7 cellular contexts compared by ENCODE assay signal in the genomic region with DNA sequence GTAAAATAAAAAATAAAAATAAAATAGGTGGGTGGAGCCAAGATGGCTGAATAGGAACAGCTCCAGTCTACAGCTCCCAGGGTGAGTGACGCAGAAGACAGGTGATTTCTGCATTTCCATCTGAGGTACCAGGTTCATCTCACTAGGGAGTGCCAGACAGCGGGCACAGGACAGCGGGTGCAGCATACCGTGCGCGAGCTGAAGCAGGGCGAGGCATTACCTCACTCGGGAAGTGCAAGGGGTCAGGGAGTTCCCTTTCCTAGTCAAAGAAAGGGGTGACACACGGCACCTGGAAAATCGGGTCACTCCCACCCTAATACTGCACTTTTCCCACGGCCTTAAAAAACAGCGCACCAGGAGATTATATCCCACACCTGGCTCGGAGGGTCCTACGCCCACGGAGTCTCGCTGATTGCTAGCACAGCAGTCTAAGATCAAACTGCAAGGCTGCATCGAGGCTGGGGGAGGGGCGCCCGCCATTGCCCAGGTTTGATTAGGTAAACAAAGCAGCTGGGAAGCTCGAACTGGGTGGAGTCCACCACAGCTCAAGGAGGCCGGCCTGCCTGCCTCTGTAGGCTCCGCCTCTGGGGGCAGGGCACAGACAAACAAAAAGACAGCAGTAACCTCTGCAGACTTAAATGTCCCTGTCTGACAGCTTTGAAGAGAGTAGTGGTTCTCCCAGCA.
A peak's percentile ranks its signal among the peaks of the same experiment; 100 is the strongest.
DNase-seq lines count a peak whose midpoint lies in the region; ATAC-seq, FAIRE-seq and TF ChIP-seq lines count a peak whose summit lies in the region.
"Not testable (repeated sequence)": the region's sequence is repeated elsewhere in the genome, so short reads cannot be mapped to it uniquely, and the experiment has no call there.

No MANE protein-coding gene starts in this region.

- not testable (repeated sequence) for H2AFZ ChIP-seq in HepG2 (ENCODE audit: low read length)

- BruUV-seq in Caco-2 (replicated peaks; lab: Mats Ljungman, UMichigan); HepG2 (replicated peaks; lab: Mats Ljungman, UMichigan): not testable (repeated sequence)

- TF ChIP-seq CTCF in Caco-2 (IDR thresholded peaks at IDR 0.05; ENCODE audit: insufficient read depth in 1 of 2, low read depth in 1 of 2, low read length in 1 of 2, severe bottlenecking in 1 of 2, unreplicated experiment in 1 of 2); HepG2 (CRISPR knock-in tag; IDR thresholded peaks at IDR 0.05); lung (IDR thresholded peaks at IDR 0.05; ENCODE audit: control extremely low read depth, extremely low read depth); prostate gland (IDR thresholded peaks at IDR 0.05): not testable (repeated sequence)

- H3K9me3 ChIP-seq in Caco-2; HepG2 (ENCODE audit: low read length); lung (ENCODE audit: control insufficient read depth in 2 of 2, insufficient read depth in 1 of 2, low read length in 1 of 2); prostate gland: not testable (repeated sequence)

- H3K27me3 Mint-ChIP-seq in Caco-2 (ENCODE audit: insufficient read depth, unreplicated experiment), result peaks cover 11% of the 10 kb centered on the region
- not testable (repeated sequence) for H3K27me3 Mint-ChIP-seq in T-helper 2 cell treated with Interferon-gamma antibody and Interleukin-4, amounts not matched to agents 5 μg/mL and 100 μg/mL, for 36 hours (ENCODE audit: low read depth)

- 52% methylated on average over 22 of the region's 22 CpGs for WGBS in HepG2 (ENCODE audit: low lambda C conversion rate)
- WGBS in lung, 2 donors, result 90 to 94% methylated on average over 18 to 22 of the region's 22 CpGs
- 95% methylated on average over 22 of the region's 22 CpGs for WGBS in prostate gland

- H3K36me3 ChIP-seq in Caco-2 (ENCODE audit: control insufficient read depth, insufficient read depth, low read length); HepG2 (replicated peaks in 1 of 2; ENCODE audit: control insufficient read depth in 1 of 2, insufficient read depth in 2 of 2, low read length in 2 of 2); lung (ENCODE audit: control insufficient read depth in 2 of 2, insufficient read depth in 2 of 2, low read length in 2 of 2); prostate gland: not testable (repeated sequence)

- not testable (repeated sequence) for H3K4me3 ChIP-seq in Caco-2 (ENCODE audit: low read depth, low read length); HepG2 (replicated peaks in 1 of 3; ENCODE audit: insufficient read depth in 1 of 3, low read depth in 2 of 3, low read length in 3 of 3); lung; prostate gland

- in situ Hi-C loops in HepG2 (cut with HindIII; ENCODE audit: extremely low pct_ligation_motif_present, low pct_unique_long_range_greater_than_20kb), result not testable (repeated sequence)

- not testable (repeated sequence) for H3K4me2 ChIP-seq in HepG2 (ENCODE audit: low read depth, low read length)

- DNase-seq in Caco-2 (peak in 1 of 2 experiments; percentile 24), HT-29 (ENCODE audit: low spot score) (peak; percentile 24), lung (ENCODE audit: low spot score) (peak; percentile 14), prostate gland (ENCODE audit: low spot score) (peak; percentile 2)
- peak; percentile 2 for DNase-seq in T-helper 2 cell treated with Interferon-gamma antibody and Interleukin-4, amounts not matched to agents 5 μg/mL and 100 μg/mL, for 36 hours (ENCODE audit: low spot score)
- DNase-seq in activated CD8-positive, alpha-beta memory T cell treated with anti-CD3 and anti-CD28 coated beads, Interleukin-2, amount 50 U/mL, for 48 hours, result peak; percentile 28
- not testable (repeated sequence) for DNase-seq in HepG2 (ENCODE audit: low spot score)

- not testable (repeated sequence) for TF ChIP-seq RAD21 in HepG2 (CRISPR knock-in tag; IDR thresholded peaks at IDR 0.05)

- H3K27ac Mint-ChIP-seq in Caco-2 (ENCODE audit: unreplicated experiment); T-helper 2 cell treated with Interferon-gamma antibody and Interleukin-4, amounts not matched to agents 5 μg/mL and 100 μg/mL, for 36 hours: not testable (repeated sequence)

- not testable (repeated sequence) for H4K20me1 ChIP-seq in HepG2 (ENCODE audit: insufficient read depth, low read length)

- intact Hi-C loops in Caco-2 (cut with micrococcal nuclease; ENCODE audit: unreplicated experiment), result loop anchor here (10.0 kb wide), 1 partner anchor 76 kb away; no protein-coding TSS in a partner anchor
- intact Hi-C loops in HepG2 (cut with micrococcal nuclease; ENCODE audit: unreplicated experiment), result not testable (repeated sequence)
- intact Hi-C loops in prostate gland (cut with DNase I), result loop anchor here (5.0 kb wide), 1 partner anchor 353 kb away; no protein-coding TSS in a partner anchor

- H3K27ac ChIP-seq in HepG2 (ENCODE audit: extremely low read length, insufficient read depth, low read length); lung (ENCODE audit: low read depth in 1 of 2, low read length in 1 of 2); prostate gland: not testable (repeated sequence)

- not testable (repeated sequence) for H3K9ac ChIP-seq in HepG2 (ENCODE audit: insufficient read depth, low read depth, low read length)

- FAIRE-seq in HepG2 (lab: Jason Lieb, UNC), result not testable (repeated sequence)

- POLR2A ChIA-PET in Caco-2 (lab: Charles Lee); HepG2 (lab: Yijun Ruan, JAX): not testable (repeated sequence)

- TF ChIP-seq POLR2A in HepG2 (IDR thresholded peaks at IDR 0.05; ENCODE audit: insufficient read depth in 1 of 2, low read depth in 2 of 2, low read length in 2 of 2); prostate gland (IDR thresholded peaks at IDR 0.05): not testable (repeated sequence)

- not testable (repeated sequence) for ATAC-seq in HepG2; lung (ENCODE audit: insufficient read depth, low FRiP score)

- H3K4me1 ChIP-seq in Caco-2; HepG2 (ENCODE audit: insufficient read depth, low read length); lung (ENCODE audit: control insufficient read depth in 2 of 2, insufficient read depth in 2 of 2, low read length in 2 of 2); prostate gland (replicated peaks): not testable (repeated sequence)

- H3K27me3 ChIP-seq in Caco-2 (replicated peaks; ENCODE audit: control insufficient read depth, insufficient read depth, low read length); HepG2 (ENCODE audit: control insufficient read depth in 1 of 2, insufficient read depth in 2 of 2, low read length in 2 of 2); lung (ENCODE audit: control insufficient read depth, insufficient read depth); prostate gland (replicated peaks; ENCODE audit: insufficient read depth): not testable (repeated sequence)

- peak overlapping the region; percentile 45 for H3K4me3 Mint-ChIP-seq in Caco-2 (ENCODE audit: unreplicated experiment)
- H3K4me3 Mint-ChIP-seq in T-helper 2 cell treated with Interferon-gamma antibody and Interleukin-4, amounts not matched to agents 5 μg/mL and 100 μg/mL, for 36 hours, result not testable (repeated sequence)

- not testable (repeated sequence) for TF ChIP-seq EP300 in HepG2 (IDR thresholded peaks at IDR 0.05; ENCODE audit: low read depth in 2 of 2, low read length in 2 of 2); HepG2 (CRISPR knock-in tag; IDR thresholded peaks at IDR 0.05; ENCODE audit: borderline replicate concordance)

- not testable (repeated sequence) for H3K9me3 Mint-ChIP-seq in Caco-2 (ENCODE audit: unreplicated experiment); T-helper 2 cell treated with Interferon-gamma antibody and Interleukin-4, amounts not matched to agents 5 μg/mL and 100 μg/mL, for 36 hours

- not testable (repeated sequence) for H3K36me3 Mint-ChIP-seq in Caco-2 (ENCODE audit: insufficient read depth, unreplicated experiment); T-helper 2 cell treated with Interferon-gamma antibody and Interleukin-4, amounts not matched to agents 5 μg/mL and 100 μg/mL, for 36 hours (ENCODE audit: low read depth)

- H3K4me1 Mint-ChIP-seq in Caco-2 (ENCODE audit: low read depth, unreplicated experiment); T-helper 2 cell treated with Interferon-gamma antibody and Interleukin-4, amounts not matched to agents 5 μg/mL and 100 μg/mL, for 36 hours (ENCODE audit: low read depth): not testable (repeated sequence)

- H3K79me2 ChIP-seq in HepG2 (ENCODE audit: insufficient read depth, low read length), result not testable (repeated sequence)

- CTCF ChIA-PET in Caco-2 (lab: Charles Lee); HepG2 (lab: Yijun Ruan, JAX; ENCODE audit: low intra/inter-chr PET ratio, low total read pairs): not testable (repeated sequence)

TF ChIP-seq in HepG2, 621 proteins besides CTCF, POLR2A, EP300 and RAD21 (continues in another document):
- TF ChIP-seq FOXA3 (CRISPR knock-in tag; IDR thresholded peaks at IDR 0.05), result 0 out of 2 replicates have a peak, but pooled peaks have one; percentile 19
- TF ChIP-seq, protein P1, sequence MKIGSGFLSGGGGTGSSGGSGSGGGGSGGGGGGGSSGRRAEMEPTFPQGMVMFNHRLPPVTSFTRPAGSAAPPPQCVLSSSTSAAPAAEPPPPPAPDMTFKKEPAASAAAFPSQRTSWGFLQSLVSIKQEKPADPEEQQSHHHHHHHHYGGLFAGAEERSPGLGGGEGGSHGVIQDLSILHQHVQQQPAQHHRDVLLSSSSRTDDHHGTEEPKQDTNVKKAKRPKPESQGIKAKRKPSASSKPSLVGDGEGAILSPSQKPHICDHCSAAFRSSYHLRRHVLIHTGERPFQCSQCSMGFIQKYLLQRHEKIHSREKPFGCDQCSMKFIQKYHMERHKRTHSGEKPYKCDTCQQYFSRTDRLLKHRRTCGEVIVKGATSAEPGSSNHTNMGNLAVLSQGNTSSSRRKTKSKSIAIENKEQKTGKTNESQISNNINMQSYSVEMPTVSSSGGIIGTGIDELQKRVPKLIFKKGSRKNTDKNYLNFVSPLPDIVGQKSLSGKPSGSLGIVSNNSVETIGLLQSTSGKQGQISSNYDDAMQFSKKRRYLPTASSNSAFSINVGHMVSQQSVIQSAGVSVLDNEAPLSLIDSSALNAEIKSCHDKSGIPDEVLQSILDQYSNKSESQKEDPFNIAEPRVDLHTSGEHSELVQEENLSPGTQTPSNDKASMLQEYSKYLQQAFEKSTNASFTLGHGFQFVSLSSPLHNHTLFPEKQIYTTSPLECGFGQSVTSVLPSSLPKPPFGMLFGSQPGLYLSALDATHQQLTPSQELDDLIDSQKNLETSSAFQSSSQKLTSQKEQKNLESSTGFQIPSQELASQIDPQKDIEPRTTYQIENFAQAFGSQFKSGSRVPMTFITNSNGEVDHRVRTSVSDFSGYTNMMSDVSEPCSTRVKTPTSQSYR (CRISPR knock-in tag; IDR thresholded peaks at IDR 0.05; ENCODE audit: borderline replicate concordance), result peak; percentile 81
